In the genomic region with DNA sequence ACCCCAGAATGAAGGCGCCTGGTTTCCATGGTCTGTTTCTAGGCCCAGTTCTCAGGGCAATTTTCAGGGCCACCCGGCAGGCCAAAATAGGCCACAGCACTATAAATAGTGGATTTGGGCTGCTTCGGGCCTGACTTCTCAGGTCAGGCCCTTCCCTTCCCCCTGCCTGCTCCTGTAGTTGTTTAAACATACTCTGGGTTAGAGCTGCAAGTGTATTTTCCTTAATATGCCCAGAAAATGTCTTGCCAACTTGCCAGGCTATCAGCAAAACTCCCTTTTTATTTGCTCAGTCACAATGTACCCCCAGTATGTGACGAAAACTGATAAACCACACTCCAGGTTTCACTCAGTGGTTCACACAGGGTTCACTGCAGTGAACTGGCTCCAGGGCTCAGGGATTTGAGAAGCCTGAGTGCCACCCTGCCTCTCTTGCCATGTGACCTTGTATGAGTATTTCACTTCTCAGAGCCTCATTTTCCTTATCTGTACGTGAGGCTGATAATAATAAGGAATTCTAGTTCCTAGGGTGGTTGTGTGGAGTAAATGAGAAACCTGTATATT, we compare ENCODE assay signal across 8 cellular contexts.
A peak's percentile ranks its signal among the peaks of the same experiment; 100 is the strongest.
DNase-seq lines count a peak whose midpoint lies in the region; ATAC-seq and TF ChIP-seq lines count a peak whose summit lies in the region.

No MANE protein-coding gene starts in this region.

- no peak for TF ChIP-seq CTCF in WTC11 (IDR thresholded peaks at IDR 0.05)
- no peak for TF ChIP-seq CTCF in type B pancreatic cell (conservative IDR thresholded peaks at IDR 0.05)

- peaks cover 22% of the 10 kb centered on the region for H3K4me1 Mint-ChIP-seq in activated naive CD4-positive, alpha-beta T cell treated with anti-CD3 and anti-CD28 coated beads for 36 hours (ENCODE audit: low read depth)
- peaks cover 46% of the 10 kb centered on the region for H3K4me1 Mint-ChIP-seq in activated naive CD4-positive, alpha-beta T cell treated with anti-CD3 and anti-CD28 coated beads, Interleukin-2, amount 10 ng/mL, durations not matched to agents 7 days and 5 days
- H3K4me1 Mint-ChIP-seq in WTC11 (peaks cover 18% of the 10 kb centered on the region), type B pancreatic cell (ENCODE audit: unreplicated experiment) (peaks cover 19% of the 10 kb centered on the region)

- DNase-seq in activated naive CD4-positive, alpha-beta T cell treated with anti-CD3 and anti-CD28 coated beads for 36 hours, result peak; percentile 17
- no peak for DNase-seq in activated naive CD4-positive, alpha-beta T cell treated with anti-CD3 and anti-CD28 coated beads, Interleukin-2, amount 10 ng/mL, durations not matched to agents 7 days and 5 days
- no peak for DNase-seq in WTC11 (ENCODE audit: low spot score)
- DNase-seq in kidney tubule cell (ENCODE audit: low spot score), result peak; percentile 82
- DNase-seq in type B pancreatic cell (ENCODE audit: extremely low spot score, unreplicated experiment), result peak; percentile 25
- no peak for DNase-seq in DMS114 treated with DMSO at 0.1 percent for 48 hours (lab: John Stamatoyannopoulos, UW; ENCODE audit: unreplicated experiment)
- no peak for DNase-seq in NCI-H2029 (lab: John Stamatoyannopoulos, UW)
- DNase-seq in A172 (ENCODE audit: low spot score), result no peak

- intact Hi-C loops in activated naive CD4-positive, alpha-beta T cell treated with anti-CD3 and anti-CD28 coated beads for 36 hours (cut with micrococcal nuclease), result no loop called here

- no peaks in the 10 kb centered on the region for H3K36me3 Mint-ChIP-seq in activated naive CD4-positive, alpha-beta T cell treated with anti-CD3 and anti-CD28 coated beads for 36 hours (ENCODE audit: low read depth)
- peaks cover 19% of the 10 kb centered on the region for H3K36me3 Mint-ChIP-seq in activated naive CD4-positive, alpha-beta T cell treated with anti-CD3 and anti-CD28 coated beads, Interleukin-2, amount 10 ng/mL, durations not matched to agents 7 days and 5 days
- H3K36me3 Mint-ChIP-seq in WTC11 (peaks cover 37% of the 10 kb centered on the region), type B pancreatic cell (peaks cover 15% of the 10 kb centered on the region)

- H3K27ac Mint-ChIP-seq in activated naive CD4-positive, alpha-beta T cell treated with anti-CD3 and anti-CD28 coated beads for 36 hours, result no peak overlapping the region
- no peak overlapping the region for H3K27ac Mint-ChIP-seq in activated naive CD4-positive, alpha-beta T cell treated with anti-CD3 and anti-CD28 coated beads, Interleukin-2, amount 10 ng/mL, durations not matched to agents 7 days and 5 days
- peak overlapping the region; percentile 32; the same call in 1 of the 2 replicates for H3K27ac Mint-ChIP-seq in WTC11
- H3K27ac Mint-ChIP-seq in type B pancreatic cell, result peak overlapping the region; percentile 79

- CTCF ChIA-PET in activated naive CD4-positive, alpha-beta T cell treated with anti-CD3 and anti-CD28 coated beads for 36 hours (lab: Charles Lee), result no interaction called here
- CTCF ChIA-PET in activated naive CD4-positive, alpha-beta T cell treated with anti-CD3 and anti-CD28 coated beads, Interleukin-2, amount 10 ng/mL, durations not matched to agents 7 days and 5 days (lab: Charles Lee), result no interaction called here
- CTCF ChIA-PET in WTC11 (lab: Charles Lee), result no interaction called here

- no peaks in the 10 kb centered on the region for H3K27me3 Mint-ChIP-seq in activated naive CD4-positive, alpha-beta T cell treated with anti-CD3 and anti-CD28 coated beads for 36 hours (ENCODE audit: low read depth)
- H3K27me3 Mint-ChIP-seq in activated naive CD4-positive, alpha-beta T cell treated with anti-CD3 and anti-CD28 coated beads, Interleukin-2, amount 10 ng/mL, durations not matched to agents 7 days and 5 days, result no peaks in the 10 kb centered on the region
- H3K27me3 Mint-ChIP-seq in WTC11 (ENCODE audit: low read depth), result peaks cover 2% of the 10 kb centered on the region; the same call in 1 of the 2 replicates
- no peaks in the 10 kb centered on the region for H3K27me3 Mint-ChIP-seq in type B pancreatic cell

- POLR2A ChIA-PET in WTC11 (lab: Charles Lee), result no interaction called here

- no peak for ATAC-seq in WTC11

- H3K9me3 Mint-ChIP-seq in activated naive CD4-positive, alpha-beta T cell treated with anti-CD3 and anti-CD28 coated beads for 36 hours, result peaks cover 17% of the 10 kb centered on the region
- peaks cover 18% of the 10 kb centered on the region for H3K9me3 Mint-ChIP-seq in activated naive CD4-positive, alpha-beta T cell treated with anti-CD3 and anti-CD28 coated beads, Interleukin-2, amount 10 ng/mL, durations not matched to agents 7 days and 5 days
- peaks cover 35% of the 10 kb centered on the region for H3K9me3 Mint-ChIP-seq in WTC11
- peaks cover 9% of the 10 kb centered on the region for H3K9me3 Mint-ChIP-seq in type B pancreatic cell

- no peak overlapping the region for H3K4me3 Mint-ChIP-seq in activated naive CD4-positive, alpha-beta T cell treated with anti-CD3 and anti-CD28 coated beads for 36 hours
- no peak overlapping the region for H3K4me3 Mint-ChIP-seq in activated naive CD4-positive, alpha-beta T cell treated with anti-CD3 and anti-CD28 coated beads, Interleukin-2, amount 10 ng/mL, durations not matched to agents 7 days and 5 days
- H3K4me3 Mint-ChIP-seq in WTC11, result no peak overlapping the region
- H3K4me3 Mint-ChIP-seq in type B pancreatic cell, result peak overlapping the region; percentile 19

TF ChIP-seq in WTC11, 78 proteins besides CTCF, POLR2A, EP300 and RAD21:
- TF ChIP-seq ELF4 (CRISPR knock-in tag; IDR thresholded peaks at IDR 0.05; ENCODE audit: low read depth) (no peak), TEAD4 (CRISPR knock-in tag; IDR thresholded peaks at IDR 0.05) (no peak), SMAD3 (CRISPR knock-in tag; IDR thresholded peaks at IDR 0.05; ENCODE audit: borderline replicate concordance) (no peak), TCF7 (CRISPR knock-in tag; IDR thresholded peaks at IDR 0.05; ENCODE audit: low read depth) (no peak), MXD4 (CRISPR knock-in tag; IDR thresholded peaks at IDR 0.05; ENCODE audit: borderline replicate concordance) (no peak), SMAD4 (CRISPR knock-in tag; IDR thresholded peaks at IDR 0.05) (no peak)
- TF ChIP-seq, protein P1, sequence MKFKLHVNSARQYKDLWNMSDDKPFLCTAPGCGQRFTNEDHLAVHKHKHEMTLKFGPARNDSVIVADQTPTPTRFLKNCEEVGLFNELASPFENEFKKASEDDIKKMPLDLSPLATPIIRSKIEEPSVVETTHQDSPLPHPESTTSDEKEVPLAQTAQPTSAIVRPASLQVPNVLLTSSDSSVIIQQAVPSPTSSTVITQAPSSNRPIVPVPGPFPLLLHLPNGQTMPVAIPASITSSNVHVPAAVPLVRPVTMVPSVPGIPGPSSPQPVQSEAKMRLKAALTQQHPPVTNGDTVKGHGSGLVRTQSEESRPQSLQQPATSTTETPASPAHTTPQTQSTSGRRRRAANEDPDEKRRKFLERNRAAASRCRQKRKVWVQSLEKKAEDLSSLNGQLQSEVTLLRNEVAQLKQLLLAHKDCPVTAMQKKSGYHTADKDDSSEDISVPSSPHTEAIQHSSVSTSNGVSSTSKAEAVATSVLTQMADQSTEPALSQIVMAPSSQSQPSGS (CRISPR knock-in tag; IDR thresholded peaks at IDR 0.05; ENCODE audit: borderline replicate concordance, low read depth), result no peak

Comparison
In these comparisons a context has a peak if more than half of its experiments do, and no peak if none do; other contexts are left out.
1. DNase-seq: peak in activated naive CD4-positive, alpha-beta T cell treated with anti-CD3 and anti-CD28 coated beads for 36 hours (single experiment), kidney tubule cell (single experiment) and type B pancreatic cell (single experiment); none in activated naive CD4-positive, alpha-beta T cell treated with anti-CD3 and anti-CD28 coated beads, Interleukin-2, amount 10 ng/mL, durations not matched to agents 7 days and 5 days (single experiment), WTC11 (single experiment), DMS114 treated with DMSO at 0.1 percent for 48 hours (single experiment), NCI-H2029 (single experiment) and A172 (single experiment).
2. H3K27ac Mint-ChIP-seq: peak in WTC11 (single experiment) and type B pancreatic cell (single experiment); none in activated naive CD4-positive, alpha-beta T cell treated with anti-CD3 and anti-CD28 coated beads for 36 hours (single experiment) and activated naive CD4-positive, alpha-beta T cell treated with anti-CD3 and anti-CD28 coated beads, Interleukin-2, amount 10 ng/mL, durations not matched to agents 7 days and 5 days (single experiment).